Comparison of ENCODE assay signal across 1 cellular context in genomic region chr16:81823111-81823510, GRCh38.
TF ChIP-seq lines count a peak whose summit lies in the region.

No MANE protein-coding gene starts in this region.

TF ChIP-seq in WTC11, 78 proteins besides CTCF, POLR2A, EP300 and RAD21 (continued from another document):
- no peak for TF ChIP-seq PRDM15 (CRISPR knock-in tag; IDR thresholded peaks at IDR 0.05)
